ENCODE assay signal across 10 cellular contexts in the genomic region with DNA sequence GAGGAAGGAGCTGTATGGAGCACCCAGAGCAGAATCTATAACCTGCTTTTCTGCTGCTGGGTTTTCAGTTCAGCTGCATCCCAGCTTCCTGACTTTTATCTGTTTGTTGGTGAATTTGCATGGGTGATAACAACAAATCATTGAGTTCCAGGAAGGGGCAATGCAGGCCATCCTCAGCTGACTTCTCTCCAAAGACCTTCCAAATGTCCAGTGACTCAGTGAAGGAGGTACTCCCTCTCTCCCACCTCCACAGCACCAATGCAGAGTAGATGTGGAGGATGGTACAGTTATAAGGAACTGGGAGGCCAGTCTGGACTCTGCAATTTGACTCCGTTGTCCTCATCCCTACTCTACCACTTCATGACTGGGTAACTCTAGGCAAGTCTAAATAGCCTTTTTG. TPM values are rescaled to one million over a fixed set of nuclear protein-coding genes. Genes with fewer than 3 reads are reported as not detected.
DNase-seq lines count a peak whose midpoint lies in the region; ATAC-seq and TF ChIP-seq lines count a peak whose summit lies in the region.
"Had no signal": no experiment of that assay in that cellular context is flagged by ENCODE, and none has a peak within 500 bp of the region (broad histone marks: within the 10 kb centered on the region; RNA-seq: fewer than 3 reads in every experiment).

No MANE protein-coding gene starts in this region.

- in situ Hi-C loops in Panc1 (cut with HindIII; ENCODE audit: low pct_unique_long_range_greater_than_20kb, low sequenced_read_pairs), result no loop called here

- H3K36me3 ChIP-seq in Panc1 (ENCODE audit: control insufficient read depth, insufficient read depth, low read length) (no peaks in the 10 kb centered on the region; the same call in 1 of the 2 replicates), esophagus squamous epithelium (no peaks in the 10 kb centered on the region), skeletal muscle tissue (ENCODE audit: control insufficient read depth in 3 of 3, insufficient read depth in 3 of 3, low read length in 3 of 3) (no peaks in the 10 kb centered on the region), testis (ENCODE audit: low read depth, missing control alignments) (no peaks in the 10 kb centered on the region)

- WGBS in esophagus squamous epithelium, 2 donors, result 85 to 100% methylated on average over 1 of the region's 1 CpG
- WGBS in testis, 2 donors, result 76 to 85% methylated on average over 1 of the region's 1 CpG

- ATAC-seq in Panc1 (no peak), GM21717 (IDR thresholded peaks at IDR 0.05; ENCODE audit: unreplicated experiment) (no peak)

- intact Hi-C loops in Panc1 (cut with micrococcal nuclease; ENCODE audit: unreplicated experiment), result no loop called here
- intact Hi-C loops in esophagus squamous epithelium (cut with DNase I), result no loop called here
- intact Hi-C loops in testis (cut with DNase I; ENCODE audit: low total_unique reads), result no loop called here

- TF ChIP-seq CTCF in GM12864 (IDR thresholded peaks at IDR 0.05; ENCODE audit: low read depth, low read length, missing control alignments) (no peak), Panc1 (IDR thresholded peaks at IDR 0.05) (no peak), esophagus squamous epithelium (IDR thresholded peaks at IDR 0.05) (no peak), testis (IDR thresholded peaks at IDR 0.05) (no peak)

- POLR2A ChIA-PET in Panc1 (lab: Charles Lee), result no interaction called here

- TF ChIP-seq POLR2A in esophagus squamous epithelium (IDR thresholded peaks at IDR 0.05) (no peak), testis (IDR thresholded peaks at IDR 0.05) (no peak)

- no peaks in the 10 kb centered on the region for H3K27me3 ChIP-seq in Panc1 (ENCODE audit: control insufficient read depth, insufficient read depth, low read length)
- no peaks in the 10 kb centered on the region for H3K27me3 ChIP-seq in esophagus squamous epithelium
- H3K27me3 ChIP-seq in skeletal muscle tissue (ENCODE audit: control insufficient read depth in 3 of 3, insufficient read depth in 3 of 3, low read length in 3 of 3), result no peaks in the 10 kb centered on the region
- H3K27me3 ChIP-seq in testis, result no peaks in the 10 kb centered on the region

- H3K4me3 ChIP-seq in GM12864 (ENCODE audit: low read depth, low read length), result peak overlapping the region; percentile 72
- H3K4me3 ChIP-seq in Panc1 (ENCODE audit: low read depth in 2 of 2, low read length in 2 of 2), result peak overlapping the region; percentile 76 to 81; a peak in 3 of 4 replicates
- peak overlapping the region in 3 of 4 donors; percentile 96 to 99 (median 98) for H3K4me3 ChIP-seq in esophagus squamous epithelium
- H3K4me3 ChIP-seq in skeletal muscle tissue (ENCODE audit: low read length in 3 of 3), result peak overlapping the region in 1 of 3 donors; percentile 86
- no peak overlapping the region for H3K4me3 ChIP-seq in testis

- H3K27ac ChIP-seq in Panc1 (ENCODE audit: low read length), result no peak overlapping the region
- peak overlapping the region; percentile 96 to 99 (median 98) for H3K27ac ChIP-seq in esophagus squamous epithelium
- H3K27ac ChIP-seq in skeletal muscle tissue (ENCODE audit: low read depth, low read length), result peak overlapping the region; percentile 89
- H3K27ac ChIP-seq in testis, result peak overlapping the region in 1 of 2 donors; percentile 89

- H3K9ac ChIP-seq in skeletal muscle tissue (ENCODE audit: low read depth in 1 of 3, low read length in 3 of 3), result peak overlapping the region in 1 of 3 donors; percentile 70

- CTCF ChIA-PET in Panc1 (lab: Charles Lee), result no interaction called here

- no TSS peak for BruUV-seq in Panc1 (replicated peaks; lab: Mats Ljungman, UMichigan)

- H3K9me3 ChIP-seq in Panc1 (ENCODE audit: control insufficient read depth, insufficient read depth, low read depth, low read length) (no peaks in the 10 kb centered on the region), esophagus squamous epithelium (no peaks in the 10 kb centered on the region), skeletal muscle tissue (ENCODE audit: control insufficient read depth in 3 of 3, low read length in 3 of 3) (no peaks in the 10 kb centered on the region), testis (no peaks in the 10 kb centered on the region)

- H3K4me1 ChIP-seq in Panc1 (ENCODE audit: control insufficient read depth, insufficient read depth, low read length) (peaks cover 15% of the 10 kb centered on the region), esophagus squamous epithelium (peaks cover 15 to 48% (median 28%) of the 10 kb centered on the region in 3 donors), skeletal muscle tissue (ENCODE audit: control insufficient read depth in 3 of 3, insufficient read depth in 3 of 3, low read length in 3 of 3) (peaks cover 6 to 20% (median 15%) of the 10 kb centered on the region in 3 donors), testis (peaks cover 20% of the 10 kb centered on the region)

- DNase-seq in GM12864 (ENCODE audit: low read depth) (no peak), Panc1 (ENCODE audit: low read depth, low spot score) (no peak), esophagus squamous epithelium (lab: John Stamatoyannopoulos, UW) (no peak), NCI-H524 (lab: John Stamatoyannopoulos, UW) (no peak), testis (no peak)
- no peak for DNase-seq in stimulated activated CD4-positive, alpha-beta T cell treated with anti-CD3 and anti-CD28 coated beads, Interleukin-1b, Interleukin-23, amount 100 ng/mL, for 48 hours
- DNase-seq: glutamatergic neuron, GOT3 had no signal

RNA-seq across cellular contexts. Expression of a gene that starts 1.7 kb away (rescaled TPM):
- 197 TPM for total RNA-seq in Panc1 (2021; ENCODE audit: unreplicated experiment)
- polyA plus RNA-seq in Panc1 (2012; ENCODE audit: insufficient read length), result 129 TPM
- 100 to 1,000 TPM; 472 to 921 (median 819) TPM for total RNA-seq in esophagus squamous epithelium
- total RNA-seq in skeletal muscle tissue, result 66.8 TPM
- 10 to 100 TPM; 30.2 to 31.7 TPM for total RNA-seq in testis
- polyA plus RNA-seq in testis (ENCODE audit: insufficient read depth, low read depth, low replicate concordance), result 57.0 TPM

RNA-seq across cellular contexts. Expression of a gene that starts 50.0 kb away (rescaled TPM):
- total RNA-seq in Panc1 (2021; ENCODE audit: unreplicated experiment) (0.10 TPM), esophagus squamous epithelium (1 to 10 TPM in 1 of 4 donors, under 1 TPM in 3; 0.41 to 3.4 (median 0.81) TPM), skeletal muscle tissue (not detected), testis (not detected)
- not detected for polyA plus RNA-seq in Panc1 (2012; ENCODE audit: insufficient read length)
- polyA plus RNA-seq in testis (ENCODE audit: insufficient read depth, low read depth, low replicate concordance), result not detected

Comparison
In these comparisons a context has a peak if more than half of its experiments do, and no peak if none do; other contexts are left out.
1. H3K4me3 ChIP-seq: peak in GM12864 (single experiment), Panc1 (2 of 2) and esophagus squamous epithelium (3 of 4); none in testis (0 of 2).